ENCODE assay signal across 8 cellular contexts in genomic region chr10:22022257-22023051, GRCh38. TPM values are rescaled to one million over a fixed set of nuclear protein-coding genes. Genes with fewer than 3 reads are reported as not detected.
A peak's percentile ranks its signal among the peaks of the same experiment; 100 is the strongest.
DNase-seq lines count a peak whose midpoint lies in the region; ATAC-seq and TF ChIP-seq lines count a peak whose summit lies in the region.

No MANE protein-coding gene starts in this region.

- peak; percentile 54 for DNase-seq in NCI-H446 treated with DMSO at 0.1 percent for 48 hours (lab: John Stamatoyannopoulos, UW)
- DNase-seq in activated CD4-positive, alpha-beta memory T cell treated with anti-CD3 and anti-CD28 coated beads, Interleukin-2, amount 10 ng/mL, durations not matched to agents 7 days and 5 days: peak; percentile 51
- peak in 4 of 5 donors; percentile 61 to 77 (median 73) for DNase-seq in heart left ventricle
- peak; percentile 18 for DNase-seq in stimulated activated CD8-positive, alpha-beta memory T cell treated with anti-CD3 and anti-CD28 coated beads, Interleukin-7, amount 100 ng/mL, for 24 hours (ENCODE audit: low read depth)
- DNase-seq in COLO829 (ENCODE audit: low spot score): no peak
- no peak for DNase-seq in esophagus squamous epithelium (lab: John Stamatoyannopoulos, UW)

- TF ChIP-seq CTCF in heart left ventricle (IDR thresholded peaks at IDR 0.05) (no peak), esophagus squamous epithelium (IDR thresholded peaks at IDR 0.05) (no peak)

- H3K4me3 ChIP-seq in heart left ventricle (peak overlapping the region in 7 of 12 donors; percentile 3 to 39 (median 17)), esophagus squamous epithelium (peak overlapping the region in 1 of 4 donors; percentile 22)

- H3K9me3 Mint-ChIP-seq in activated CD4-positive, alpha-beta memory T cell treated with anti-CD3 and anti-CD28 coated beads, Interleukin-2, amount 10 ng/mL, durations not matched to agents 7 days and 5 days: peaks cover 2% of the 10 kb centered on the region

- peak overlapping the region; percentile 13 for H3K27ac Mint-ChIP-seq in activated CD4-positive, alpha-beta memory T cell treated with anti-CD3 and anti-CD28 coated beads, Interleukin-2, amount 10 ng/mL, durations not matched to agents 7 days and 5 days

- ATAC-seq in heart left ventricle: peak; percentile 92 to 98 (median 96)
- no peak for ATAC-seq in GM21576 (IDR thresholded peaks at IDR 0.05; ENCODE audit: unreplicated experiment)
- ATAC-seq in GM21381 (IDR thresholded peaks at IDR 0.05; ENCODE audit: unreplicated experiment): no peak

- WGBS in heart left ventricle, 4 donors: 33 to 46% (median 40%) methylated on average over 8 of the region's 8 CpGs
- 51 to 78% methylated on average over 8 of the region's 8 CpGs for WGBS in esophagus squamous epithelium, 2 donors

- intact Hi-C loops in heart left ventricle (cut with DNase I) (loop anchor here in 2 of 10 donors (1.0 to 5.0 kb wide), 2 partner anchors 19 to 60 kb away; partner anchors contain the start of gene DNAJC1 (in 1 of the 2)), esophagus squamous epithelium (cut with DNase I) (no loop called here)

- H3K4me3 Mint-ChIP-seq in activated CD4-positive, alpha-beta memory T cell treated with anti-CD3 and anti-CD28 coated beads, Interleukin-2, amount 10 ng/mL, durations not matched to agents 7 days and 5 days: peak overlapping the region; percentile 40

- POLR2A ChIA-PET in activated CD4-positive, alpha-beta memory T cell treated with anti-CD3 and anti-CD28 coated beads, Interleukin-2, amount 10 ng/mL, durations not matched to agents 7 days and 5 days (lab: Charles Lee): interaction anchor here (0.6 to 1.2 kb wide), 2 partner anchors 19 to 289 kb away, joined by 3 read pairs; partner anchors contain the start of gene DNAJC1

- no peaks in the 10 kb centered on the region for H3K36me3 ChIP-seq in heart left ventricle
- H3K36me3 ChIP-seq in esophagus squamous epithelium: no peaks in the 10 kb centered on the region

- peaks cover 0 to 20% (median 10%) of the 10 kb centered on the region in 12 donors for H3K4me1 ChIP-seq in heart left ventricle
- H3K4me1 ChIP-seq in esophagus squamous epithelium: peaks cover 0 to 5% (median 0%) of the 10 kb centered on the region in 3 donors

- H3K27me3 ChIP-seq in heart left ventricle (no peaks in the 10 kb centered on the region), esophagus squamous epithelium (no peaks in the 10 kb centered on the region)

- peaks cover 7% of the 10 kb centered on the region for H3K27me3 Mint-ChIP-seq in activated CD4-positive, alpha-beta memory T cell treated with anti-CD3 and anti-CD28 coated beads, Interleukin-2, amount 10 ng/mL, durations not matched to agents 7 days and 5 days

- peaks cover 14% of the 10 kb centered on the region for H3K4me1 Mint-ChIP-seq in activated CD4-positive, alpha-beta memory T cell treated with anti-CD3 and anti-CD28 coated beads, Interleukin-2, amount 10 ng/mL, durations not matched to agents 7 days and 5 days

- TF ChIP-seq POLR2A in heart left ventricle (IDR thresholded peaks at IDR 0.05) (no peak), esophagus squamous epithelium (IDR thresholded peaks at IDR 0.05) (no peak)

- H3K36me3 Mint-ChIP-seq in activated CD4-positive, alpha-beta memory T cell treated with anti-CD3 and anti-CD28 coated beads, Interleukin-2, amount 10 ng/mL, durations not matched to agents 7 days and 5 days (ENCODE audit: low read depth): peaks cover 3% of the 10 kb centered on the region

- CTCF ChIA-PET in activated CD4-positive, alpha-beta memory T cell treated with anti-CD3 and anti-CD28 coated beads, Interleukin-2, amount 10 ng/mL, durations not matched to agents 7 days and 5 days (lab: Charles Lee): interaction anchor here (1.2 kb wide), 1 partner anchor 12 kb away, joined by 3 read pairs; no protein-coding TSS in a partner anchor

- H3K9me3 ChIP-seq in heart left ventricle: no peaks in the 10 kb centered on the region
- H3K9me3 ChIP-seq in esophagus squamous epithelium: no peaks in the 10 kb centered on the region

- peak overlapping the region in 4 of 12 donors; percentile 6 to 45 (median 32) for H3K27ac ChIP-seq in heart left ventricle
- no peak overlapping the region for H3K27ac ChIP-seq in esophagus squamous epithelium

RNA-seq across cellular contexts. Expression of gene DNAJC1, which starts 18.9 kb away (rescaled TPM):
- 10 to 100 TPM; 35.7 to 38.9 TPM for total RNA-seq in activated CD4-positive, alpha-beta memory T cell treated with anti-CD3 and anti-CD28 coated beads, Interleukin-2, amount 10 ng/mL, durations not matched to agents 7 days and 5 days
- 10 to 100 TPM in 8 of 9 donors, 1 to 10 TPM in 1; 9.5 to 68.4 (median 14.1) TPM for total RNA-seq in heart left ventricle
- polyA plus RNA-seq in heart left ventricle: 10 to 100 TPM; 11.0 to 23.5 TPM
- total RNA-seq in esophagus squamous epithelium: 10 to 100 TPM; 36.1 to 84.8 (median 43.6) TPM

Comparison
In these comparisons a context has a peak if more than half of its experiments do, and no peak if none do; other contexts are left out.
1. DNase-seq: peak in NCI-H446 treated with DMSO at 0.1 percent for 48 hours (single experiment), activated CD4-positive, alpha-beta memory T cell treated with anti-CD3 and anti-CD28 coated beads, Interleukin-2, amount 10 ng/mL, durations not matched to agents 7 days and 5 days (single experiment), heart left ventricle (4 of 5) and stimulated activated CD8-positive, alpha-beta memory T cell treated with anti-CD3 and anti-CD28 coated beads, Interleukin-7, amount 100 ng/mL, for 24 hours (single experiment); none in COLO829 (single experiment) and esophagus squamous epithelium (single experiment).
2. ATAC-seq: peak in heart left ventricle (4 of 4); none in GM21576 (single experiment) and GM21381 (single experiment).